Comparison of ENCODE assay signal across 21 cellular contexts in genomic region chr7:51727441-51727840, GRCh38.
"Had no signal": no experiment of that assay in that cellular context is flagged by ENCODE, and none has a peak within 500 bp of the region (broad histone marks: within the 10 kb centered on the region; RNA-seq: fewer than 3 reads in every experiment).

No MANE protein-coding gene starts in this region.

- H3K36me3 ChIP-seq: esophagus muscularis mucosa, gastroesophageal sphincter, heart left ventricle, left lung had no signal

- H3K27ac ChIP-seq: coronary artery, dorsolateral prefrontal cortex, esophagus muscularis mucosa, foreskin keratinocyte, gastroesophageal sphincter, heart left ventricle, left lung had no signal

- FAIRE-seq: colon, endothelial cell of umbilical vein, frontal cortex, islet of Langerhans, keratinocyte had no signal

- ATAC-seq: foreskin keratinocyte, gastroesophageal sphincter, heart left ventricle, left cardiac atrium, left lung, left ventricle myocardium superior, mucosa of descending colon had no signal

- H3K4me3 ChIP-seq: coronary artery, dorsolateral prefrontal cortex, esophagus muscularis mucosa, gastroesophageal sphincter, heart left ventricle, left lung, mucosa of descending colon had no signal

- H3K4me1 ChIP-seq: esophagus muscularis mucosa, foreskin keratinocyte, heart left ventricle, left lung had no signal

- DNase-seq: dermis blood vessel endothelial cell; dorsolateral prefrontal cortex; effector CD4-positive, alpha-beta T cell; effector memory CD4-positive, alpha-beta T cell; foreskin keratinocyte; heart left ventricle; hippocampal formation; left cardiac atrium; left lung; left ventricle myocardium superior; mesenchymal stem cell; mucosa of descending colon; naive B cell had no signal

- H3K27me3 ChIP-seq: dorsolateral prefrontal cortex, esophagus muscularis mucosa, foreskin keratinocyte, gastroesophageal sphincter, heart left ventricle, left lung had no signal
